ENCODE assay signal across 10 cellular contexts in the genomic region with DNA sequence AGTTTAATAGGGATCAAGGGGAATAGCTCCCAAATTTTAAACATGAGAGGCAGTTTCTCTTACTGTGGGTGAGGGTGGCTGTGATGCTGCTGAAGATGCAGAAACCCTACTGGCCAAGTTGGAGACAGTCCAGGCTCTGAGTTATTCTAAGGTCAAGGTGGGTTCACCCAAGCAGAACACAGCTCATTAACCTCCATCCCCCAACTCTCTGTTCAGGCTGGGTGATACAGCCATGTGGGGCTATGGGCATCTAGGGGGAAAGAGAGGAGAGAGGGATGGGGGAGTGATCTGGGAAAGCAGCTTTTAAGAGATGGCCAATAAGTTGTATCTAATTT. TPM values are rescaled to one million over a fixed set of nuclear protein-coding genes. Genes with fewer than 3 reads are reported as not detected.
DNase-seq lines count a peak whose midpoint lies in the region; ATAC-seq and TF ChIP-seq lines count a peak whose summit lies in the region.
"Had no signal": no experiment of that assay in that cellular context is flagged by ENCODE, and none has a peak within 500 bp of the region (broad histone marks: within the 10 kb centered on the region; RNA-seq: fewer than 3 reads in every experiment).

No MANE protein-coding gene starts in this region.

- no peaks in the 10 kb centered on the region for H3K27me3 ChIP-seq in PC-3 (ENCODE audit: low read length)

- no peaks in the 10 kb centered on the region for H3F3A ChIP-seq in PC-3 (ENCODE audit: low read length, unreplicated experiment)

- no peaks in the 10 kb centered on the region for H3K79me2 ChIP-seq in PC-3 (ENCODE audit: low read length)

- no peaks in the 10 kb centered on the region for H3K9me3 ChIP-seq in PC-3 (ENCODE audit: low read length)

- H3K4me1 Mint-ChIP-seq in memory B cell: peaks cover 26% of the 10 kb centered on the region
- H3K4me1 Mint-ChIP-seq: central memory CD8-positive, alpha-beta T cell had no signal

- H3K4me2 ChIP-seq in PC-3 (ENCODE audit: low read length): no peak overlapping the region

- no peak overlapping the region for H3K9ac ChIP-seq in PC-3 (ENCODE audit: low read length)

- no peaks in the 10 kb centered on the region for H3K9me2 ChIP-seq in PC-3 (replicated peaks; ENCODE audit: low read length)

- no peak overlapping the region for H3K4me3 ChIP-seq in GM12865 (ENCODE audit: low read depth, low read length)
- no peak overlapping the region for H3K4me3 ChIP-seq in PC-3 (ENCODE audit: low read length)

- TF ChIP-seq CTCF in GM12865 (IDR thresholded peaks at IDR 0.05; ENCODE audit: insufficient read depth, low read depth, low read length, missing control alignments) (no peak), PC-3 (conservative IDR thresholded peaks at IDR 0.05; ENCODE audit: low read depth, low read length) (no peak)

- DNase-seq in GM12865 (ENCODE audit: low read depth) (peak; percentile 69), M059J (ENCODE audit: low read depth) (peak; percentile 84), memory B cell (ENCODE audit: low spot score in 2 of 2) (no peak), ureter (ENCODE audit: low spot score) (no peak), PC-3 (no peak), Ammon's horn (ENCODE audit: low spot score) (no peak), NCI-H2227 treated with DMSO at 0.1 percent for 48 hours (lab: John Stamatoyannopoulos, UW) (no peak)

- POLR2A ChIA-PET in PC-3 (lab: Charles Lee; ENCODE audit: unreplicated experiment): no interaction called here

- no peaks in the 10 kb centered on the region for H3K9me3 Mint-ChIP-seq in memory B cell
- H3K9me3 Mint-ChIP-seq: central memory CD8-positive, alpha-beta T cell had no signal

- intact Hi-C loops in PC-3 (cut with micrococcal nuclease): loop anchor here (5.0 kb wide), 1 partner anchor 67 kb away; no protein-coding TSS in a partner anchor

- no peaks in the 10 kb centered on the region for H3K27me3 Mint-ChIP-seq in memory B cell

- no peaks in the 10 kb centered on the region for H4K20me1 ChIP-seq in PC-3 (ENCODE audit: low read length)

- 0 out of 2 replicates have a peak, but pooled peaks cover 7% of the 10 kb centered on the region for H3K4me1 ChIP-seq in PC-3 (ENCODE audit: insufficient read depth, low read length)

- no peak overlapping the region for H2AFZ ChIP-seq in PC-3 (ENCODE audit: low read length)

- H3K27ac Mint-ChIP-seq in memory B cell: no peak overlapping the region

- no peak overlapping the region for H3K4me3 Mint-ChIP-seq in memory B cell
- H3K4me3 Mint-ChIP-seq: central memory CD8-positive, alpha-beta T cell had no signal

- no peak overlapping the region for H3K27ac ChIP-seq in PC-3 (ENCODE audit: low read length)

- H3K36me3 Mint-ChIP-seq in memory B cell: no peaks in the 10 kb centered on the region

- ATAC-seq in GM21717 (IDR thresholded peaks at IDR 0.05; ENCODE audit: unreplicated experiment) (peak; percentile 60), memory B cell (ENCODE audit: low read depth) (peak; percentile 58), PC-3 (no peak)
- ATAC-seq: HCT116 had no signal

- no TSS peak for BruUV-seq in PC-3 (replicated peaks; lab: Mats Ljungman, UMichigan)

- H3K36me3 ChIP-seq in PC-3 (ENCODE audit: low read depth, low read length): no peaks in the 10 kb centered on the region

- CTCF ChIA-PET in PC-3 (lab: Charles Lee): interaction anchor here (0.6 kb wide), 1 partner anchor 266 kb away, joined by 3 read pairs; no protein-coding TSS in a partner anchor

RNA-seq across cellular contexts. Expression of a gene that starts 18.9 kb away (rescaled TPM):
- total RNA-seq in M059J (2014; rRNA removed; shearing (Covaris generic)): 116 and 176 TPM in 2 replicates
- total RNA-seq in ureter (14.1 TPM), PC-3 (2014; rRNA removed) (17.7 and 19.6 TPM in 2 replicates)

Comparison
In these comparisons a context has a peak if more than half of its experiments do, and no peak if none do; other contexts are left out.
1. DNase-seq: peak in GM12865 (single experiment) and M059J (single experiment); none in memory B cell (0 of 2), ureter (single experiment), PC-3 (single experiment), Ammon's horn (single experiment) and NCI-H2227 treated with DMSO at 0.1 percent for 48 hours (single experiment).